19 cellular contexts compared by ENCODE assay signal in the genomic region with DNA sequence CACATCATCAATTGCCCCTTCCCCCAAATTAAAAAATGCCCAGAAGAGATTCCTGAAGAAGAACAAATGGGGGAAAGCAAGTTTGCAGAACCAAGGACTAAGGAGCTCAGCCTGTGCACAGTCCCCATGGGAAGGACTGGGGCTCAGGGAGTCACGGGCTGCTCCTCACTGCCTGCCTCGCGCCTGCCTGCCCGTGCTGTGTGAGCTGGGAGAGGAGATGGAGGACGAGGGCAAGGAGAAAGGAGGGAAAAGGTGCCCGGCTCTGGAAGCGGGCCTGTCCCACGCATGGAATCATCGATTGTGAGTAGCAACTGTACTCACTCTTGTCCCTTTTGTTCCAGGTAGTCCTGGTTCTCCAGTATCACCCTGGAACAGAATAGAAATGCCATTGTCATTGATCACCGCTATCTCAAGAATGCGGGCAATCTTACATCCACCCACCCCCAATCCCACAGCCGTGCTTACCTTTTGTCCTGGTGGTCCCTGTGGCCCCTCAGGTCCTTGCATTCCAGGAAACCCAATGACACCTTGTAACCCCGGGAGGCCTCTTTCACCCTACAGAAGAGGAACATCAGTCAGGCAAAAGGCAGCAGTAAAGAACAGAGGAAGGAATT.
"Had no signal": no experiment of that assay in that cellular context is flagged by ENCODE, and none has a peak within 500 bp of the region (broad histone marks: within the 10 kb centered on the region; RNA-seq: fewer than 3 reads in every experiment).

No MANE protein-coding gene starts in this region.

- H3K4me3 ChIP-seq: lung, suprapubic skin had no signal

- H3K27ac Mint-ChIP-seq: activated B cell treated with CpG ODN at 0.5 μM for 24 hours; activated CD8-positive, alpha-beta T cell treated with anti-CD3 and anti-CD28 coated beads for 36 hours; activated naive CD4-positive, alpha-beta T cell treated with anti-CD3 and anti-CD28 coated beads, Interleukin-2, amount 10 ng/mL, durations not matched to agents 7 days and 5 days; activated naive CD8-positive, alpha-beta T cell treated with anti-CD3 and anti-CD28 coated beads, Interleukin-2, amount 50 U/mL, for 24 hours; nephron progenitor cell; type B pancreatic cell had no signal

- H3K9me3 Mint-ChIP-seq: activated B cell treated with CpG ODN at 0.5 μM for 24 hours; activated CD8-positive, alpha-beta T cell treated with anti-CD3 and anti-CD28 coated beads for 36 hours; activated naive CD4-positive, alpha-beta T cell treated with anti-CD3 and anti-CD28 coated beads, Interleukin-2, amount 10 ng/mL, durations not matched to agents 7 days and 5 days; activated naive CD8-positive, alpha-beta T cell treated with anti-CD3 and anti-CD28 coated beads, Interleukin-2, amount 50 U/mL, for 24 hours; activated T-cell treated with anti-CD3 and anti-CD28 coated beads, Interleukin-2, amount 50 U/mL, for 4 hours; nephron progenitor cell; type B pancreatic cell had no signal

- H3K36me3 Mint-ChIP-seq: activated naive CD4-positive, alpha-beta T cell treated with anti-CD3 and anti-CD28 coated beads, Interleukin-2, amount 10 ng/mL, durations not matched to agents 7 days and 5 days had no signal

- DNase-seq: activated B cell treated with CpG ODN at 0.5 μM for 24 hours; activated CD4-positive, alpha-beta T cell treated with anti-CD3 and anti-CD28 coated beads for 4 hours; activated CD8-positive, alpha-beta T cell treated with anti-CD3 and anti-CD28 coated beads for 36 hours; activated naive CD4-positive, alpha-beta T cell treated with anti-CD3 and anti-CD28 coated beads, Interleukin-2, amount 10 ng/mL, durations not matched to agents 7 days and 5 days; activated naive CD8-positive, alpha-beta T cell treated with anti-CD3 and anti-CD28 coated beads, Interleukin-2, amount 50 U/mL, for 24 hours; activated T-cell treated with anti-CD3 and anti-CD28 coated beads, Interleukin-2, amount 50 U/mL, for 4 hours; anterior cingulate cortex; effector CD4-positive, alpha-beta T cell; kidney; midbrain; nephron progenitor cell; occipital lobe; stimulated activated CD4-positive, alpha-beta T cell treated with anti-CD3 and anti-CD28 coated beads, Interleukin-12 subunit alpha, Interleukin-12 subunit beta, amount 100 ng/mL, for 4 hours; stimulated activated CD4-positive, alpha-beta T cell treated with anti-CD3 and anti-CD28 coated beads, Interleukin-1b, Interleukin-23, amount 100 ng/mL, for 48 hours; stimulated activated CD8-positive, alpha-beta memory T cell treated with anti-CD3 and anti-CD28 coated beads, Interleukin-4, amount 100 ng/mL, for 48 hours; stimulated activated naive CD8-positive, alpha-beta T cell treated with anti-CD3 and anti-CD28 coated beads, Interleukin-15, Interleukin-2, amounts not matched to agents 100 U/mL and 50 U/mL, for 24 hours had no signal

- H3K27ac ChIP-seq: suprapubic skin had no signal

- H3K27me3 Mint-ChIP-seq: type B pancreatic cell had no signal

- H3K4me1 Mint-ChIP-seq: activated B cell treated with CpG ODN at 0.5 μM for 24 hours; activated naive CD4-positive, alpha-beta T cell treated with anti-CD3 and anti-CD28 coated beads, Interleukin-2, amount 10 ng/mL, durations not matched to agents 7 days and 5 days; activated naive CD8-positive, alpha-beta T cell treated with anti-CD3 and anti-CD28 coated beads, Interleukin-2, amount 50 U/mL, for 24 hours had no signal

- H3K27me3 ChIP-seq: suprapubic skin had no signal

- H3K9me3 ChIP-seq: suprapubic skin had no signal

- H3K4me3 Mint-ChIP-seq: activated B cell treated with CpG ODN at 0.5 μM for 24 hours; activated CD8-positive, alpha-beta T cell treated with anti-CD3 and anti-CD28 coated beads for 36 hours; activated naive CD4-positive, alpha-beta T cell treated with anti-CD3 and anti-CD28 coated beads, Interleukin-2, amount 10 ng/mL, durations not matched to agents 7 days and 5 days; activated naive CD8-positive, alpha-beta T cell treated with anti-CD3 and anti-CD28 coated beads, Interleukin-2, amount 50 U/mL, for 24 hours; activated T-cell treated with anti-CD3 and anti-CD28 coated beads, Interleukin-2, amount 50 U/mL, for 4 hours; nephron progenitor cell; type B pancreatic cell had no signal
